In genomic region chr6:47083586-47084047, GRCh38 we compare ENCODE assay signal across 8 cellular contexts.
DNase-seq lines count a peak whose midpoint lies in the region; ATAC-seq and TF ChIP-seq lines count a peak whose summit lies in the region.

No MANE protein-coding gene starts in this region.

- no peak for TF ChIP-seq CTCF in parathyroid adenoma (IDR thresholded peaks at IDR 0.05)

- H3K4me1 ChIP-seq in parathyroid adenoma: no peaks in the 10 kb centered on the region

- no peaks in the 10 kb centered on the region for H3K79me2 ChIP-seq in parathyroid adenoma

- no peaks in the 10 kb centered on the region for H3K36me3 ChIP-seq in parathyroid adenoma (ENCODE audit: control insufficient read depth, insufficient read depth, low read length)

- H3K4me2 ChIP-seq in parathyroid adenoma (ENCODE audit: low read length): peak overlapping the region; percentile 13

- DNase-seq in DMS 273 treated with DMSO at 0.1 percent for 48 hours (lab: John Stamatoyannopoulos, UW) (peak; percentile 51), NCI-H446 treated with DMSO at 0.1 percent for 48 hours (lab: John Stamatoyannopoulos, UW) (peak; percentile 48), fibroblast of gingiva (ENCODE audit: low read depth) (peak; percentile 90), germinal center (ENCODE audit: low spot score) (no peak)
- no peak for DNase-seq in stimulated activated CD8-positive, alpha-beta memory T cell treated with anti-CD3 and anti-CD28 coated beads, Interleukin-4, amount 100 ng/mL, for 48 hours
- no peak for DNase-seq in activated CD4-positive, alpha-beta T cell treated with anti-CD3 and anti-CD28 coated beads for 48 hours

- no peak overlapping the region for H3K27ac ChIP-seq in parathyroid adenoma

- no peaks in the 10 kb centered on the region for H3K9me3 ChIP-seq in parathyroid adenoma (ENCODE audit: control insufficient read depth, low read length)

- no peak for ATAC-seq in HG02763 (IDR thresholded peaks at IDR 0.05; ENCODE audit: unreplicated experiment)

- H2AFZ ChIP-seq in parathyroid adenoma: no peak overlapping the region

- H3K4me3 ChIP-seq in parathyroid adenoma (ENCODE audit: low read depth, low read length): no peak overlapping the region

- no peak overlapping the region for H3K9ac ChIP-seq in parathyroid adenoma

- no peaks in the 10 kb centered on the region for H3K27me3 ChIP-seq in parathyroid adenoma (ENCODE audit: control insufficient read depth, insufficient read depth, low read length)

Comparison
In these comparisons a context has a peak if more than half of its experiments do, and no peak if none do; other contexts are left out.
1. DNase-seq: peak in DMS 273 treated with DMSO at 0.1 percent for 48 hours (single experiment), NCI-H446 treated with DMSO at 0.1 percent for 48 hours (single experiment) and fibroblast of gingiva (single experiment); none in stimulated activated CD8-positive, alpha-beta memory T cell treated with anti-CD3 and anti-CD28 coated beads, Interleukin-4, amount 100 ng/mL, for 48 hours (single experiment), activated CD4-positive, alpha-beta T cell treated with anti-CD3 and anti-CD28 coated beads for 48 hours (single experiment) and germinal center (single experiment).